ENCODE assay signal across 1 cellular context in genomic region chr5:132354381-132354780, GRCh38.
TF ChIP-seq lines count a peak whose summit lies in the region.

No MANE protein-coding gene starts in this region.

TF ChIP-seq in H1, 55 proteins besides CTCF, POLR2A, EP300 and RAD21 (continued from another document):
- TF ChIP-seq RXRA (IDR thresholded peaks at IDR 0.05; ENCODE audit: insufficient read depth, low read depth, low read length) (no peak), KDM5A (IDR thresholded peaks at IDR 0.05; ENCODE audit: low read length) (no peak), SIN3A (conservative IDR thresholded peaks at IDR 0.05 in 1 of 2, IDR thresholded peaks at IDR 0.05 in 1 of 2; ENCODE audit: low read depth in 1 of 2, low read length in 2 of 2) (no peak), HDAC2 (IDR thresholded peaks at IDR 0.05; ENCODE audit: borderline replicate concordance in 1 of 2, low read depth in 2 of 2, low read length in 2 of 2) (no peak), ATF2 (IDR thresholded peaks at IDR 0.05; ENCODE audit: low read length) (no peak), GABPA (IDR thresholded peaks at IDR 0.05; ENCODE audit: borderline replicate concordance, insufficient read depth, low read length) (no peak), BACH1 (IDR thresholded peaks at IDR 0.05; ENCODE audit: low read length) (no peak), CHD1 (IDR thresholded peaks at IDR 0.05; ENCODE audit: low read depth, low read length) (no peak), RFX5 (IDR thresholded peaks at IDR 0.05; ENCODE audit: borderline replicate concordance, low read depth, low read length) (no peak), POLR2AphosphoS5 (IDR thresholded peaks at IDR 0.05; ENCODE audit: low read depth, low read length) (no peak), SP2 (IDR thresholded peaks at IDR 0.05; ENCODE audit: low read length) (no peak), YY1 (IDR thresholded peaks at IDR 0.05; ENCODE audit: low read depth, low read length) (no peak)
